ENCODE assay signal across 11 cellular contexts in the genomic region with DNA sequence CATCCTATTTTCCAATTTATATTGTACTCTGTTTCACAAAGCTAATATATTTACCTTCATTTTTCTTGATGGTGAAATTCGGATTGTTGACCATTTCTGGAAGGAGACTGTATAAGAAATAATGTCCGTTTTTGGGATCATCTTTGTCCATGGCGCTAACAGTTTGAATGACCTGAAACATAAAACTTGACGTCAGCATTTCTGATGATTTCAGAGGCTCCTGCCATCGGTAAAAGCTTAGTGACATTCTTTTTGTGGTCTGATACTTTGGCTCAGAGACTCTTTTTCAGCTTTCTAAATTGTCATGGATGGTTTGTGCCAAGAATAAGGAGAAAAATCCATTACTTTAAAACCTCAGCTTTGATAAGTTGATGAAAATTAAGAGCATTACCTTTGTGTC.
"Had no signal": no experiment of that assay in that cellular context is flagged by ENCODE, and none has a peak within 500 bp of the region (broad histone marks: within the 10 kb centered on the region; RNA-seq: fewer than 3 reads in every experiment).

No MANE protein-coding gene starts in this region.

- FAIRE-seq: H1, H54 had no signal

- H3K4me2 ChIP-seq: GM23338 had no signal

- H3K36me3 ChIP-seq: HAP-1 had no signal

- H3K4me1 ChIP-seq: HAP-1 had no signal

- ATAC-seq: GM23338, HCT116 had no signal

- H3K27ac ChIP-seq: GM23248 had no signal

- H3K4me3 ChIP-seq: GM23248, GM23338, HAP-1 had no signal

- H3K9ac ChIP-seq: GM23248 had no signal

- H2AFZ ChIP-seq: GM23248, GM23338 had no signal

- DNase-seq: GM23248, GOT3, H7, H9, HCEC 1CT, HFFc6 had no signal

- H3K9me3 ChIP-seq: HAP-1 had no signal
